14 cellular contexts compared by ENCODE assay signal in the genomic region with DNA sequence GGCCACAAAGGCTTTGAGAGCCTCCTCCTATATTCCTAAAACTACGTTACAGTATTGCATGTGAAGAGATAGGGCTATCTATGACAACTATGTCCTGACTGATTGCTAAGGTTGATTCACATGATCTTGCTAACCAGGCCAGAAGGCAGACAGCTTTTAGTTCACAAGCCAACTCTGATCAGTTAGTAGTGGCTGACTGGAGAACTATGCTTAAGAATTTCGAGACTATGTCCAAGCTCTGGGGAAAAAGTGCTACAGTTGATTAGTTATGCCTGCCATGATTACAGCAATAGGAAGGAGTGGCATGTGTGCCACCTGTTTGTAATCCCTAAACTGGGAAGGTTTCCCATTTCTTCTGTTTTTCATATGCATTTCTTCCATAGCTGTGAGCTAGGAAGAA.
A peak's percentile ranks its signal among the peaks of the same experiment; 100 is the strongest.
DNase-seq lines count a peak whose midpoint lies in the region; ATAC-seq, FAIRE-seq and TF ChIP-seq lines count a peak whose summit lies in the region.
"Had no signal": no experiment of that assay in that cellular context is flagged by ENCODE, and none has a peak within 500 bp of the region (broad histone marks: within the 10 kb centered on the region; RNA-seq: fewer than 3 reads in every experiment).

No MANE protein-coding gene starts in this region.

- no peaks in the 10 kb centered on the region for H3K9me3 Mint-ChIP-seq in CD8-positive, alpha-beta T cell
- H3K9me3 Mint-ChIP-seq in WTC11, result peaks cover 3% of the 10 kb centered on the region; the same call in 1 of the 2 replicates
- H3K9me3 Mint-ChIP-seq: activated B cell treated with CpG ODN at 0.5 μM for 24 hours; CD4-positive, CD25-positive, alpha-beta regulatory T cell had no signal

- POLR2A ChIA-PET in CD8-positive, alpha-beta T cell (lab: Charles Lee), result interaction anchor here (0.6 to 1.1 kb wide), 2 partner anchors 32 to 82 kb away, joined by 3 read pairs; no protein-coding TSS in a partner anchor
- POLR2A ChIA-PET in WTC11 (lab: Charles Lee), result no interaction called here

- FAIRE-seq in frontal cortex (lab: Jason Lieb, UNC) (no peak), GM19239 (lab: Jason Lieb, UNC) (no peak)

- 25 to 70% (median 49%) methylated on average over 2 of the region's 2 CpGs for WGBS in adrenal gland, 4 donors
- WGBS in sigmoid colon, 2 donors, result 60 to 65% methylated on average over 2 of the region's 2 CpGs

- peaks cover 94% of the 10 kb centered on the region for H3K36me3 Mint-ChIP-seq in CD8-positive, alpha-beta T cell
- no peaks in the 10 kb centered on the region for H3K36me3 Mint-ChIP-seq in WTC11

- TF ChIP-seq CTCF in CD8-positive, alpha-beta T cell (IDR thresholded peaks at IDR 0.05), result no peak
- TF ChIP-seq CTCF in adrenal gland (IDR thresholded peaks at IDR 0.05), result no peak
- TF ChIP-seq CTCF in sigmoid colon (IDR thresholded peaks at IDR 0.05), result no peak
- TF ChIP-seq CTCF in WTC11 (IDR thresholded peaks at IDR 0.05), result no peak

- TF ChIP-seq EP300 in sigmoid colon (IDR thresholded peaks at IDR 0.05), result no peak

- H3K27ac ChIP-seq in CD8-positive, alpha-beta T cell (ENCODE audit: low read depth, low read length), result no peak overlapping the region
- H3K27ac ChIP-seq in adrenal gland, result peak overlapping the region in 3 of 5 donors; percentile 8 to 90 (median 59)
- peak overlapping the region in 3 of 4 donors; percentile 58 to 67 (median 66) for H3K27ac ChIP-seq in sigmoid colon

- no peak overlapping the region for H3K4me3 ChIP-seq in CD8-positive, alpha-beta T cell (ENCODE audit: low read depth, low read length)
- H3K4me3 ChIP-seq in adrenal gland (no peak overlapping the region), sigmoid colon (no peak overlapping the region)
- H3K4me3 ChIP-seq: HAP-1, lung had no signal

- H3K4me1 Mint-ChIP-seq in CD8-positive, alpha-beta T cell (ENCODE audit: low read depth), result no peaks in the 10 kb centered on the region
- peaks cover 6% of the 10 kb centered on the region for H3K4me1 Mint-ChIP-seq in WTC11
- H3K4me1 Mint-ChIP-seq: activated B cell treated with CpG ODN at 0.5 μM for 24 hours had no signal

- no peak for ATAC-seq in CD8-positive, alpha-beta T cell
- ATAC-seq in Right ventricle myocardium superior (ENCODE audit: poor library complexity), result peak; percentile 21
- ATAC-seq in WTC11, result no peak

- intact Hi-C loops in CD8-positive, alpha-beta T cell (cut with DNase I, micrococcal nuclease), result loop anchor here in 1 of 2 experiments (5.0 kb wide), 1 partner anchor 111 kb away; no protein-coding TSS in a partner anchor
- intact Hi-C loops in adrenal gland (cut with DNase I) (no loop called here), Right ventricle myocardium superior (cut with DNase I) (no loop called here), sigmoid colon (cut with DNase I) (no loop called here)

- H3K27ac Mint-ChIP-seq in CD8-positive, alpha-beta T cell, result peak overlapping the region; percentile 30
- no peak overlapping the region for H3K27ac Mint-ChIP-seq in WTC11
- H3K27ac Mint-ChIP-seq: activated B cell treated with CpG ODN at 0.5 μM for 24 hours had no signal

- no peaks in the 10 kb centered on the region for H3K27me3 Mint-ChIP-seq in CD8-positive, alpha-beta T cell (ENCODE audit: low read depth)
- no peaks in the 10 kb centered on the region; the same call in 1 of the 2 replicates for H3K27me3 Mint-ChIP-seq in WTC11 (ENCODE audit: low read depth)
- H3K27me3 Mint-ChIP-seq: activated B cell treated with CpG ODN at 0.5 μM for 24 hours; CD4-positive, CD25-positive, alpha-beta regulatory T cell had no signal

- CTCF ChIA-PET in CD8-positive, alpha-beta T cell (lab: Charles Lee), result no interaction called here
- CTCF ChIA-PET in WTC11 (lab: Charles Lee), result no interaction called here

- H3K4me3 Mint-ChIP-seq in CD8-positive, alpha-beta T cell, result no peak overlapping the region
- no peak overlapping the region for H3K4me3 Mint-ChIP-seq in WTC11
- H3K4me3 Mint-ChIP-seq: activated B cell treated with CpG ODN at 0.5 μM for 24 hours; CD4-positive, CD25-positive, alpha-beta regulatory T cell had no signal

- peaks cover 84% of the 10 kb centered on the region for H3K36me3 ChIP-seq in CD8-positive, alpha-beta T cell (ENCODE audit: insufficient read depth, low read length)
- H3K36me3 ChIP-seq in adrenal gland (replicated peaks in 1 of 2) (peaks cover 0 to 41% of the 10 kb centered on the region in 2 donors), sigmoid colon (no peaks in the 10 kb centered on the region)
- H3K36me3 ChIP-seq: HAP-1 had no signal

- no peaks in the 10 kb centered on the region for H3K27me3 ChIP-seq in CD8-positive, alpha-beta T cell (ENCODE audit: insufficient read depth, low read length)
- H3K27me3 ChIP-seq in adrenal gland, result no peaks in the 10 kb centered on the region
- no peaks in the 10 kb centered on the region for H3K27me3 ChIP-seq in sigmoid colon

- no peak for DNase-seq in CD8-positive, alpha-beta T cell
- DNase-seq in adrenal gland (no peak), Right ventricle myocardium superior (no peak), sigmoid colon (no peak), nucleus accumbens (lab: John Stamatoyannopoulos, UW) (no peak), frontal cortex (ENCODE audit: low spot score in 2 of 2) (no peak), GM19239 (ENCODE audit: insufficient read length, low spot score) (no peak), WTC11 (ENCODE audit: low spot score) (no peak)
- DNase-seq: activated B cell treated with CpG ODN at 0.5 μM for 24 hours; CD4-positive, CD25-positive, alpha-beta regulatory T cell; hippocampal formation; SK-N-SH had no signal

- H3K9me3 ChIP-seq in CD8-positive, alpha-beta T cell (ENCODE audit: low read length), result no peaks in the 10 kb centered on the region
- H3K9me3 ChIP-seq in adrenal gland (replicated peaks in 1 of 3) (no peaks in the 10 kb centered on the region), sigmoid colon (no peaks in the 10 kb centered on the region)
- H3K9me3 ChIP-seq: HAP-1, SK-N-SH had no signal

- TF ChIP-seq POLR2A in adrenal gland (IDR thresholded peaks at IDR 0.05), result no peak
- TF ChIP-seq POLR2A in sigmoid colon (IDR thresholded peaks at IDR 0.05), result no peak

- no peaks in the 10 kb centered on the region for H3K4me1 ChIP-seq in CD8-positive, alpha-beta T cell (ENCODE audit: insufficient read depth, low read length)
- H3K4me1 ChIP-seq in adrenal gland (replicated peaks in 1 of 2), result peaks cover 6 to 18% of the 10 kb centered on the region in 2 donors
- peaks cover 0 to 19% (median 9%) of the 10 kb centered on the region in 4 donors for H3K4me1 ChIP-seq in sigmoid colon
- H3K4me1 ChIP-seq: HAP-1 had no signal

TF ChIP-seq in WTC11, 78 proteins besides CTCF, POLR2A, EP300 and RAD21:
- no peak for TF ChIP-seq CBFB (CRISPR knock-in tag; IDR thresholded peaks at IDR 0.05; ENCODE audit: low read depth)
- no peak for TF ChIP-seq SMAD3 (CRISPR knock-in tag; IDR thresholded peaks at IDR 0.05; ENCODE audit: borderline replicate concordance)
- no peak for TF ChIP-seq E2F5 (CRISPR knock-in tag; IDR thresholded peaks at IDR 0.05)
- TF ChIP-seq, protein P1, sequence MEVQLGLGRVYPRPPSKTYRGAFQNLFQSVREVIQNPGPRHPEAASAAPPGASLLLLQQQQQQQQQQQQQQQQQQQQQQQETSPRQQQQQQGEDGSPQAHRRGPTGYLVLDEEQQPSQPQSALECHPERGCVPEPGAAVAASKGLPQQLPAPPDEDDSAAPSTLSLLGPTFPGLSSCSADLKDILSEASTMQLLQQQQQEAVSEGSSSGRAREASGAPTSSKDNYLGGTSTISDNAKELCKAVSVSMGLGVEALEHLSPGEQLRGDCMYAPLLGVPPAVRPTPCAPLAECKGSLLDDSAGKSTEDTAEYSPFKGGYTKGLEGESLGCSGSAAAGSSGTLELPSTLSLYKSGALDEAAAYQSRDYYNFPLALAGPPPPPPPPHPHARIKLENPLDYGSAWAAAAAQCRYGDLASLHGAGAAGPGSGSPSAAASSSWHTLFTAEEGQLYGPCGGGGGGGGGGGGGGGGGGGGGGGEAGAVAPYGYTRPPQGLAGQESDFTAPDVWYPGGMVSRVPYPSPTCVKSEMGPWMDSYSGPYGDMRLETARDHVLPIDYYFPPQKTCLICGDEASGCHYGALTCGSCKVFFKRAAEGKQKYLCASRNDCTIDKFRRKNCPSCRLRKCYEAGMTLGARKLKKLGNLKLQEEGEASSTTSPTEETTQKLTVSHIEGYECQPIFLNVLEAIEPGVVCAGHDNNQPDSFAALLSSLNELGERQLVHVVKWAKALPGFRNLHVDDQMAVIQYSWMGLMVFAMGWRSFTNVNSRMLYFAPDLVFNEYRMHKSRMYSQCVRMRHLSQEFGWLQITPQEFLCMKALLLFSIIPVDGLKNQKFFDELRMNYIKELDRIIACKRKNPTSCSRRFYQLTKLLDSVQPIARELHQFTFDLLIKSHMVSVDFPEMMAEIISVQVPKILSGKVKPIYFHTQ (CRISPR knock-in tag; IDR thresholded peaks at IDR 0.05), result no peak
- TF ChIP-seq RORB (CRISPR knock-in tag; IDR thresholded peaks at IDR 0.05), result no peak
